Comparison of ENCODE assay signal across 1 cellular context in the genomic region with DNA sequence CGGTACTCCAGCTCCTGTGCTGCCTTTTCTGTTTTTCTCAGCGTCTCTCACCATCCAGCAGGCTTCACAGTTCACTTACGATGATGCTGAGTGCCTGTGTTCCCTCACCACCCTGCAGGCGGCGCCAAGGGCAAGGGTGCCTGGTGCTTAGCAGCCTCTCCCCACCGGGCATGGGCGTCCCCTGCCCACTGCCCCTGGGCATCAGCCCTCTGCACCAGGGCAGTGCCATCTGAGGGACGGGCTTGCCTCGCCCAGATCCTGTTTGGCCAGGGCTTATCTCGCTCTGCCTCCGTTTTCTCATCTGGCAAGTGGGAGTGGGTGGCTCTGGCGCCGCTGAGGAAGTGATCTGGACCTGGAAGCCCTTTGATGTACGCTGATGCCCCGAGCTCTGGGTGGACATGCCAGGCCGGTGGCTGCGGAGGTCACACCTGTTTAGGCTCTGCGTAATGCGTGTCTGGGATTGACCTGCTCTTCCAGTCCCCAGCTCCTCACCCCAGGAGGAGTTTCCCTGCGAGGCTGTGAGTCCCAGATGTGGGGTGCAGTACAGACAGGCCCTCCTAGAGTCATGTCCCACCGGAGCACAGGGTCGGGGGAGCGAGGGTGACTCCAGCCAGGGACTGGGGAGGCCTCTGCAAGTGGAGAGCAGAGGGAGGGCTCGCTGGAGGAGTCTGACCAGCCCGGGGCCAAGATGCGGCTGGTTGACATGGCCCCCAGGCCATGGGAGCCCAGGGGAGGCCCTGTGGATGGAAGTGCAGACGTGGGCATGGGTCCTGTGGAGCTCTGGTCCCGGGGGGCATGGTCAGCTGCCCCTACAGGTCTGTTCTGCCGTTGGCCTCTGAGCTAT.
TF ChIP-seq lines count a peak whose summit lies in the region.

No MANE protein-coding gene starts in this region.

TF ChIP-seq in WTC11, 78 proteins besides CTCF, POLR2A, EP300 and RAD21 (continued from another document):
- no peak for TF ChIP-seq ZNF532 (CRISPR knock-in tag; IDR thresholded peaks at IDR 0.05; ENCODE audit: borderline replicate concordance)
